ENCODE assay signal across 18 cellular contexts in genomic region chr12:30701056-30701455, GRCh38.
"Had no signal": no experiment of that assay in that cellular context is flagged by ENCODE, and none has a peak within 500 bp of the region (broad histone marks: within the 10 kb centered on the region; RNA-seq: fewer than 3 reads in every experiment).

No MANE protein-coding gene starts in this region.

- DNase-seq: activated CD4-positive, alpha-beta memory T cell treated with anti-CD3 and anti-CD28 coated beads for 36 hours; activated CD4-positive, alpha-beta T cell treated with anti-CD3 and anti-CD28 coated beads for 4 hours; activated gamma-delta T cell treated with Interleukin-2 at 50 U/mL for 16 hours; activated T-cell treated with anti-CD3 and anti-CD28 coated beads for 4 hours; dermis blood vessel endothelial cell; effector memory CD8-positive, alpha-beta T cell; esophagus squamous epithelium; glutamatergic neuron; kidney; nephron progenitor cell; occipital lobe; retina; stimulated activated CD4-positive, alpha-beta T cell treated with anti-CD3 and anti-CD28 coated beads, Interleukin-12 subunit alpha, Interleukin-12 subunit beta, amount 100 ng/mL, for 4 hours; stimulated activated CD4-positive, alpha-beta T cell treated with anti-CD3 and anti-CD28 coated beads, Interleukin-1b, Interleukin-23, amount 100 ng/mL, for 48 hours; stimulated activated CD8-positive, alpha-beta memory T cell treated with anti-CD3 and anti-CD28 coated beads, Interleukin-4, amount 100 ng/mL, for 48 hours; stimulated activated naive CD4-positive, alpha-beta T cell; tibial artery had no signal

- FAIRE-seq: kidney had no signal

- H3K4me3 ChIP-seq: cardiac muscle cell, esophagus squamous epithelium, tibial artery had no signal
